In the genomic region with DNA sequence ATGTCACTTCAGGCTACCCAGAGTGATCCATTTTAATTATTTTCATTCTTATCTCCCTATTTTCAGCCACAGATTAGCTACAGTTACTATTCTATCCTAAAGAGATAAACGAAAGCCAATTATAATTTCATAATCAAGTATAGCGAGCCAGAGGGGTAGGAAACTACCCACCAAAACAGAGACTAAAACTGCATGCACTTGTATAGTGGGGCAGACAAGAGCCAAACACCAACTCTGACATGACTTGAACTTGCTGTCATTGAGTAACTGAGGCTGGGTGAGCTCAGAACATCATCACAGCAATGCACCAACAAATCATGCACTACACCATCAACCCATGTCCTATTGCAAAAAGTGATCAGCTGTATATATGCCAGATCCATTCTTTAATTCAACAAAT, we compare ENCODE assay signal across 16 cellular contexts.
"Had no signal": no experiment of that assay in that cellular context is flagged by ENCODE, and none has a peak within 500 bp of the region (broad histone marks: within the 10 kb centered on the region; RNA-seq: fewer than 3 reads in every experiment).

No MANE protein-coding gene starts in this region.

- H3K4me1 ChIP-seq: colonic mucosa, pancreas had no signal

- H2AFZ ChIP-seq: neural progenitor cell had no signal

- H3K27me3 ChIP-seq: colonic mucosa, neural progenitor cell, pancreas, suprapubic skin had no signal

- H3K27ac ChIP-seq: colonic mucosa, neural progenitor cell, pancreas, suprapubic skin had no signal

- H3K36me3 ChIP-seq: colonic mucosa, esophagus squamous epithelium, neural progenitor cell, pancreas, suprapubic skin had no signal

- H3K4me2 ChIP-seq: neural progenitor cell had no signal

- DNase-seq: activated naive CD4-positive, alpha-beta T cell treated with anti-CD3 and anti-CD28 coated beads, Interleukin-2, amount 10 ng/mL, durations not matched to agents 7 days and 5 days; activated T-cell treated with anti-CD3 and anti-CD28 coated beads, Interleukin-2, amount 50 U/mL, for 1 hour; colonic mucosa; esophagus squamous epithelium; foreskin melanocyte; head of caudate nucleus; immature natural killer cell; naive B cell; pancreas; stimulated activated CD4-positive, alpha-beta T cell treated with anti-CD3 and anti-CD28 coated beads, Interleukin-4, amount 100 ng/mL, for 24 hours; stimulated activated naive CD8-positive, alpha-beta T cell treated with anti-CD3 and anti-CD28 coated beads, Interleukin-15, Interleukin-2, amounts not matched to agents 100 U/mL and 50 U/mL, for 24 hours; SW 1271 had no signal

- H3K9ac ChIP-seq: neural progenitor cell had no signal

- H3K4me3 ChIP-seq: colonic mucosa, neural progenitor cell, pancreas, skin epidermis, suprapubic skin had no signal

- ATAC-seq: activated CD4-positive, CD25-positive, alpha-beta regulatory T cell treated with anti-CD3 and anti-CD28 coated beads, Interleukin-2, amount 50 U/mL, for 24 hours; pancreas; stimulated activated naive CD8-positive, alpha-beta T cell treated with anti-CD3 and anti-CD28 coated beads, Interleukin-15, Interleukin-2, amounts not matched to agents 100 U/mL and 50 U/mL, for 24 hours had no signal

- H3K9me3 ChIP-seq: colonic mucosa, esophagus squamous epithelium, pancreas, suprapubic skin had no signal
